9 cellular contexts compared by ENCODE assay signal in genomic region chr15:73897441-73898261, GRCh38. TPM values are rescaled to one million over a fixed set of nuclear protein-coding genes. Genes with fewer than 3 reads are reported as not detected.
DNase-seq lines count a peak whose midpoint lies in the region; ATAC-seq and TF ChIP-seq lines count a peak whose summit lies in the region.
"Had no signal": no experiment of that assay in that cellular context is flagged by ENCODE, and none has a peak within 500 bp of the region (broad histone marks: within the 10 kb centered on the region; RNA-seq: fewer than 3 reads in every experiment).

No MANE protein-coding gene starts in this region.

- H3K4me1 Mint-ChIP-seq in T-helper 17 cell, result peaks cover 13% of the 10 kb centered on the region
- H3K4me1 Mint-ChIP-seq: activated B cell treated with CpG ODN at 0.5 μM for 24 hours had no signal

- H3K36me3 Mint-ChIP-seq in T-helper 17 cell (ENCODE audit: low read depth), result peaks cover 6% of the 10 kb centered on the region

- no peaks in the 10 kb centered on the region for H3K27me3 Mint-ChIP-seq in T-helper 17 cell

- in situ Hi-C loops in astrocyte of the spinal cord (cut with HindIII; ENCODE audit: low sequenced_read_pairs), result no loop called here

- peak; percentile 99 for TF ChIP-seq CTCF in astrocyte of the spinal cord (IDR thresholded peaks at IDR 0.05; ENCODE audit: low read depth, low read length)

- no peaks in the 10 kb centered on the region for H3K9me3 ChIP-seq in T-helper 17 cell (ENCODE audit: control insufficient read depth, low read length, poor library complexity, severe bottlenecking)

- DNase-seq in D341Med (ENCODE audit: low spot score) (peak; percentile 79), HUDEP-2 (lab: John Stamatoyannopoulos, UW; ENCODE audit: unreplicated experiment in 76 of 76) (peak in 54 of 76 experiments; percentile 1 to 71 (median 30)), T-helper 17 cell (peak; percentile 47 to 51 (median 50)), astrocyte of the spinal cord (ENCODE audit: low read depth, low spot score) (peak; percentile 88), iPS-NIHi7 (ENCODE audit: extremely low spot score) (peak; percentile 97), occipital lobe (lab: John Stamatoyannopoulos, UW) (no peak)
- peak; percentile 43 for DNase-seq in stimulated activated CD4-positive, alpha-beta T cell treated with anti-CD3 and anti-CD28 coated beads, Interleukin-4, amount 100 ng/mL, for 1 hour
- DNase-seq: activated B cell treated with CpG ODN at 0.5 μM for 24 hours had no signal

- ATAC-seq in T-helper 17 cell (peak; percentile 97), GM21619 (IDR thresholded peaks at IDR 0.05; ENCODE audit: unreplicated experiment) (no peak)

- no peak overlapping the region for H3K4me3 ChIP-seq in astrocyte of the spinal cord (ENCODE audit: low read depth, low read length)

- no peak overlapping the region for H3K27ac Mint-ChIP-seq in T-helper 17 cell
- H3K27ac Mint-ChIP-seq: activated B cell treated with CpG ODN at 0.5 μM for 24 hours had no signal

- H3K4me3 Mint-ChIP-seq in T-helper 17 cell, result no peak overlapping the region
- H3K4me3 Mint-ChIP-seq: activated B cell treated with CpG ODN at 0.5 μM for 24 hours had no signal

RNA-seq across cellular contexts. Expression of gene TBC1D21, which starts 24.3 kb away (rescaled TPM):
- total RNA-seq in T-helper 17 cell (not detected), occipital lobe (not detected)
- total RNA-seq: activated B cell treated with CpG ODN at 0.5 μM for 24 hours had no signal

RNA-seq across cellular contexts. Expression of gene LOXL1, which starts 28.6 kb away (rescaled TPM):
- total RNA-seq in T-helper 17 cell (1 to 10 TPM; 2.9 to 8.4 TPM), occipital lobe (3.4 TPM)
